ENCODE assay signal across 8 cellular contexts in the genomic region with DNA sequence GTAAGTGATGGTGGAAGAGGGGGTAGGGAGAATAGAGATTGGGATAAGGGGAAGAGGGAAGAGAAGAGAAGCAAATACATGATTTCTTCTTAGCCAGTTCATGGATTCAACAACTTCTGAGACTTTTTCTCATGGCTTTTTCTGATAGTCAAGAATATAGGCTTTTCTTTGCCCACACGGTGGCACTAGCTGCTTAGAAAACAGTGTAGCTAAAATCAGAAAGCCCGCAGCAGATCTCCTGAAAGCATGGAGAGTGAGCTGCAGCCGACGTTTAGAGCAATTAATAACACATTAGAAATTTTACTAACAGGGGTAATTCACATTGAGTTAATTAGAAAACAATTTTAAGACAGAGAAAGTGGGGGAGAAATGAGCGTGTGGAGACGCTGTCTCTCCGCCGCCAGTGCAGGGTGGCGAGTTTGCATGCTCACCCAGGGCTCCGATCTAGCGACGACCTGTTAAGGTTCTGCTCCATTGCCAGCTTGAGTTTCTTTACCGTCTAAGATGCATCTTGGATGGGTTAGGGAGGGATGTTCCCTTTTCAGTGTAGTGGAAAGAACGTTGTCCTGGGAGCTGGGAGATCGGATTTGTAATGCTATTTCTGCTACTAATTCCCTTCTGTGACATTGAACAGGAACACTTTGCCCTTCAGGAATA. TPM values are rescaled to one million over a fixed set of nuclear protein-coding genes. Genes with fewer than 3 reads are reported as not detected.
A peak's percentile ranks its signal among the peaks of the same experiment; 100 is the strongest.
DNase-seq lines count a peak whose midpoint lies in the region; ATAC-seq, FAIRE-seq and TF ChIP-seq lines count a peak whose summit lies in the region.

No MANE protein-coding gene starts in this region.

- FAIRE-seq in K562 (lab: Jason Lieb, UNC): no peak

- no peaks in the 10 kb centered on the region for H3K9me1 ChIP-seq in K562 (ENCODE audit: control insufficient read depth, insufficient read depth, low read length)

- H3K27ac Mint-ChIP-seq in CD4-positive, alpha-beta memory T cell: peak overlapping the region in 1 of 7 donors; percentile 4

- H3K36me3 Mint-ChIP-seq in CD4-positive, alpha-beta memory T cell: peaks cover 0 to 4% of the 10 kb centered on the region in 2 donors

- no peaks in the 10 kb centered on the region for H3K79me2 ChIP-seq in KMS-11 (ENCODE audit: insufficient read depth, low read depth)
- H3K79me2 ChIP-seq in K562 (ENCODE audit: control insufficient read depth, insufficient read depth, low read length): no peaks in the 10 kb centered on the region

- no peak for TF ChIP-seq POLR2A in K562 (conservative IDR thresholded peaks at IDR 0.05)

- CTCF ChIA-PET in CD4-positive, alpha-beta memory T cell (lab: Charles Lee; ENCODE audit: partially characterized antibody): interaction anchor here (0.8 to 9.8 kb wide), 17 partner anchors 9 to 183 kb away, joined by 3 to 259 read pairs (median 7); partner anchors contain the start of genes IFTAP and TRAF6
- CTCF ChIA-PET in K562 (lab: Yijun Ruan, JAX; ENCODE audit: low intra/inter-chr PET ratio): interaction anchor here (1.0 to 6.9 kb wide), 6 partner anchors 52 to 183 kb away, joined by 3 to 60 read pairs (median 9); no protein-coding TSS in a partner anchor

- DNase-seq in CD4-positive, alpha-beta memory T cell: peak; percentile 37 to 48 (median 38)
- DNase-seq in SHP77 treated with DMSO at 0.1 percent for 48 hours (lab: John Stamatoyannopoulos, UW) (peak; percentile 50), K562 (ENCODE audit: extremely low read depth in 1 of 4, low spot score in 3 of 4) (peak; percentile 18 to 61 (median 25)), hippocampal formation (lab: John Stamatoyannopoulos, UW) (peak; percentile 62 to 82), sciatic nerve (ENCODE audit: low spot score) (peak; percentile 63)

- peak; percentile 66 for ATAC-seq in GM19043 (IDR thresholded peaks at IDR 0.05; ENCODE audit: low read depth, unreplicated experiment)
- ATAC-seq in K562: peak; percentile 84
- ATAC-seq in sciatic nerve: peak; percentile 73
- ATAC-seq in GM19455 (IDR thresholded peaks at IDR 0.05; ENCODE audit: unreplicated experiment): no peak

- H4K20me1 ChIP-seq in KMS-11 (ENCODE audit: insufficient read depth): no peaks in the 10 kb centered on the region
- no peaks in the 10 kb centered on the region for H4K20me1 ChIP-seq in K562 (replicated peaks; ENCODE audit: control insufficient read depth, insufficient read depth, low read length)

- POLR2A ChIA-PET in CD4-positive, alpha-beta memory T cell (lab: Charles Lee; ENCODE audit: partially characterized antibody): interaction anchor here (1.5 kb wide), 1 partner anchor 183 kb away, joined by 7 read pairs; no protein-coding TSS in a partner anchor
- POLR2A ChIA-PET in K562 (lab: Yijun Ruan, JAX): interaction anchor here (0.7 to 1.2 kb wide), 2 partner anchors 53 to 59 kb away, joined by 3 to 4 read pairs; no protein-coding TSS in a partner anchor

- WGBS in K562 (ENCODE audit: insufficient coverage, low coverage, missing lambda C conversion rate): 28% methylated on average over 15 of the region's 15 CpGs

- H3K9ac ChIP-seq in KMS-11 (no peak overlapping the region), K562 (ENCODE audit: insufficient read depth in 1 of 2, low read depth in 2 of 2, low read length in 2 of 2) (no peak overlapping the region)

- H3K4me3 Mint-ChIP-seq in CD4-positive, alpha-beta memory T cell: peak overlapping the region; percentile 45 to 92 (median 80)

- H2AFZ ChIP-seq in KMS-11 (ENCODE audit: low read depth): no peak overlapping the region
- no peak overlapping the region for H2AFZ ChIP-seq in K562 (ENCODE audit: low read depth, low read length)

- TF ChIP-seq CTCF in KMS-11 (conservative IDR thresholded peaks at IDR 0.05; ENCODE audit: low read depth, low read length) (peak; percentile 83), K562 (IDR thresholded peaks at IDR 0.05 in 2 of 3, conservative IDR thresholded peaks at IDR 0.05 in 1 of 3; ENCODE audit: insufficient read depth in 2 of 3, low read depth in 1 of 3, low read length in 3 of 3) (peak; percentile 66 to 77 (median 68); a peak in 5 of 6 replicates)

- peaks cover 6 to 14% (median 7%) of the 10 kb centered on the region in 4 donors for H3K4me1 Mint-ChIP-seq in CD4-positive, alpha-beta memory T cell

- no peak for TF ChIP-seq EP300 in K562 (IDR thresholded peaks at IDR 0.05; ENCODE audit: low read length)

- peaks cover 7% of the 10 kb centered on the region for H3K27me3 ChIP-seq in CD4-positive, alpha-beta memory T cell (ENCODE audit: insufficient read depth, low read length)
- H3K27me3 ChIP-seq in KMS-11 (ENCODE audit: insufficient read depth, low read depth) (no peaks in the 10 kb centered on the region), K562 (ENCODE audit: control insufficient read depth in 2 of 2, insufficient read depth in 2 of 2, low read length in 2 of 2) (no peaks in the 10 kb centered on the region)

- H3K4me2 ChIP-seq in KMS-11 (no peak overlapping the region), K562 (ENCODE audit: insufficient read depth, low read length) (peak overlapping the region; percentile 5; the same call in 1 of the 2 replicates)

- BruUV-seq in K562 (replicated peaks; lab: Mats Ljungman, UMichigan): no TSS peak

- intact Hi-C loops in CD4-positive, alpha-beta memory T cell (cut with micrococcal nuclease): loop anchor here (1.0 kb wide), 2 partner anchors 109 to 183 kb away; no protein-coding TSS in a partner anchor
- intact Hi-C loops in K562 (cut with micrococcal nuclease): loop anchor here (1.0 kb wide), 3 partner anchors 58 to 183 kb away; no protein-coding TSS in a partner anchor
- intact Hi-C loops in sciatic nerve (cut with DNase I): loop anchor here (5.0 to 10.0 kb wide), 2 partner anchors 108 to 180 kb away; no protein-coding TSS in a partner anchor

- no peaks in the 10 kb centered on the region for H3K9me3 ChIP-seq in CD4-positive, alpha-beta memory T cell (ENCODE audit: control insufficient read depth in 1 of 2, low read length in 2 of 2)
- 0 out of 2 replicates have a peak, but pooled peaks cover 1% of the 10 kb centered on the region for H3K9me3 ChIP-seq in K562 (replicated peaks; ENCODE audit: control insufficient read depth, insufficient read depth, low read depth, low read length)

- H3K9me3 Mint-ChIP-seq in CD4-positive, alpha-beta memory T cell: peaks cover 0 to 8% (median 5%) of the 10 kb centered on the region in 8 donors

- in situ Hi-C loops in K562 (cut with MboI): loop anchor here (5.0 kb wide), 1 partner anchor 183 kb away; no protein-coding TSS in a partner anchor

- no peaks in the 10 kb centered on the region for H3K4me1 ChIP-seq in CD4-positive, alpha-beta memory T cell (ENCODE audit: insufficient read depth, low read length)
- H3K4me1 ChIP-seq in KMS-11 (ENCODE audit: low read depth, poor library complexity, severe bottlenecking) (no peaks in the 10 kb centered on the region), K562 (replicated peaks in 1 of 2; ENCODE audit: control insufficient read depth in 2 of 2, insufficient read depth in 2 of 2, low read length in 2 of 2) (peaks cover 3 to 7% of the 10 kb centered on the region in 2 experiments; a peak in 3 of 5 replicates)

- H3K27ac ChIP-seq in CD4-positive, alpha-beta memory T cell (ENCODE audit: low read depth, low read length): no peak overlapping the region
- H3K27ac ChIP-seq in KMS-11 (no peak overlapping the region), K562 (ENCODE audit: extremely low read depth, low read depth, low read length) (no peak overlapping the region)

- H3K27me3 Mint-ChIP-seq in CD4-positive, alpha-beta memory T cell: peaks cover 18 to 24% of the 10 kb centered on the region in 2 donors

- H3K36me3 ChIP-seq in CD4-positive, alpha-beta memory T cell (ENCODE audit: insufficient read depth, low read length): no peaks in the 10 kb centered on the region
- H3K36me3 ChIP-seq in KMS-11 (ENCODE audit: insufficient read depth) (no peaks in the 10 kb centered on the region), K562 (ENCODE audit: control insufficient read depth, insufficient read depth, low read length) (no peaks in the 10 kb centered on the region)

- peak; percentile 85 to 94 for TF ChIP-seq RAD21 in K562 (CRISPR knock-in tag; conservative IDR thresholded peaks at IDR 0.05 in 1 of 2, IDR thresholded peaks at IDR 0.05 in 1 of 2)

- H3K4me3 ChIP-seq in CD4-positive, alpha-beta memory T cell (ENCODE audit: low read length in 2 of 2): no peak overlapping the region
- H3K4me3 ChIP-seq in KMS-11 (IDR thresholded peaks at IDR 0.05; ENCODE audit: insufficient read depth, low read depth, low read length) (no peak overlapping the region), K562 (no peak overlapping the region)

RNA-seq across cellular contexts. Expression of gene RAG1, which starts 3.3 kb away (rescaled TPM):
- total RNA-seq in CD4-positive, alpha-beta memory T cell: 1 to 10 TPM in 1 of 2 experiments, under 1 TPM in 1; 0.73 to 1.0 TPM
- under 1 TPM in 1 of 2 donors, not detected in 1; 0.38 TPM for polyA plus RNA-seq in CD4-positive, alpha-beta memory T cell
- total RNA-seq in K562 (2011; cell fraction: chromatin; rRNA removed; ENCODE audit: low replicate concordance): 1.8 and 6.2 TPM in 2 replicates
- total RNA-seq in K562 (2011; cell fraction: nucleolus; rRNA removed): 0.83 and 2.0 TPM in 2 replicates
- 2.6 and 6.9 TPM in 2 replicates for total RNA-seq in K562 (2011; cell fraction: nucleoplasm; rRNA removed)
- total RNA-seq in K562 (2014; rRNA removed) (1.8 and 2.0 TPM in 2 replicates), K562 (2014; rRNA removed; fragmentation: Illumina TruSeq; extraction: Trizol) (2.5 and 2.8 TPM in 2 replicates), K562 (2015; rRNA removed; fragmentation: Illumina TruSeq; extraction: Trizol) (1.5 and 1.7 TPM in 2 replicates), K562 (2021) (1.6 and 2.1 TPM in 2 replicates), sciatic nerve (0.67 TPM)
- polyA plus RNA-seq in K562 (2011; rRNA removed) (0.93 and 1.7 TPM in 2 replicates), K562 (2014; fragmentation: Illumina TruSeq; extraction: Trizol) (2.0 and 2.2 TPM in 2 replicates), K562 (2014; fragmentation: Nextera tagmentation; extraction: Ambion mirVana) (under 1 TPM; 0.49 to 0.89 TPM), K562 (2014; rRNA removed) (1.4 and 1.5 TPM in 2 replicates)
- polyA plus RNA-seq in K562 (2011; cell fraction: cytosol; rRNA removed): 0.27 and 0.40 TPM in 2 replicates
- 1.9 and 2.4 TPM in 2 replicates for polyA plus RNA-seq in K562 (2011; cell fraction: nucleus; rRNA removed)
- 1.7 and 2.8 TPM in 2 replicates for polyA plus RNA-seq in K562 (2012)
- 1.3 and 1.9 TPM in 2 replicates for polyA minus RNA-seq in K562 (2011; rRNA and poly(A)+ RNA removed)
- 1.3 TPM in 2 replicates for polyA minus RNA-seq in K562 (2011; cell fraction: cytosol; rRNA and poly(A)+ RNA removed)
- polyA minus RNA-seq in K562 (2011; cell fraction: nucleus; rRNA and poly(A)+ RNA removed): 1.1 and 1.2 TPM in 2 replicates

RNA-seq across cellular contexts. Expression of gene IFTAP, which starts 29.8 kb away (rescaled TPM):
- 1 to 10 TPM in 1 of 2 experiments, under 1 TPM in 1; 0.94 to 1.9 TPM for total RNA-seq in CD4-positive, alpha-beta memory T cell
- 1 to 10 TPM; 3.9 to 6.6 TPM for polyA plus RNA-seq in CD4-positive, alpha-beta memory T cell
- total RNA-seq in K562 (2011; cell fraction: chromatin; rRNA removed; ENCODE audit: low replicate concordance): 0.32 and 3.1 TPM in 2 replicates
- 0.50 and 1.3 TPM in 2 replicates for total RNA-seq in K562 (2011; cell fraction: nucleolus; rRNA removed)
- total RNA-seq in K562 (2011; cell fraction: nucleoplasm; rRNA removed): 2.7 and 3.0 TPM in 2 replicates
- 10.4 and 10.7 TPM in 2 replicates for total RNA-seq in K562 (2014; rRNA removed)
- total RNA-seq in K562 (2014; rRNA removed; fragmentation: Illumina TruSeq; extraction: Trizol): 20.1 and 21.4 TPM in 2 replicates
- total RNA-seq in K562 (2015; rRNA removed; fragmentation: Illumina TruSeq; extraction: Trizol): 15.0 and 17.0 TPM in 2 replicates
- total RNA-seq in K562 (2021): 9.2 and 9.8 TPM in 2 replicates
- 4.4 and 12.2 TPM in 2 replicates for polyA plus RNA-seq in K562 (2011; rRNA removed)
- 2.3 and 3.1 TPM in 2 replicates for polyA plus RNA-seq in K562 (2011; cell fraction: cytosol; rRNA removed)
- polyA plus RNA-seq in K562 (2011; cell fraction: nucleus; rRNA removed): 1.2 and 1.3 TPM in 2 replicates
- 19.5 and 26.7 TPM in 2 replicates for polyA plus RNA-seq in K562 (2012)
- 20.6 and 30.0 TPM in 2 replicates for polyA plus RNA-seq in K562 (2014; fragmentation: Illumina TruSeq; extraction: Trizol)
- 10 to 100 TPM; 18.1 to 22.4 TPM for polyA plus RNA-seq in K562 (2014; fragmentation: Nextera tagmentation; extraction: Ambion mirVana)
- 17.0 and 23.1 TPM in 2 replicates for polyA plus RNA-seq in K562 (2014; rRNA removed)
- polyA minus RNA-seq in K562 (2011; rRNA and poly(A)+ RNA removed): 3.6 and 5.0 TPM in 2 replicates
- polyA minus RNA-seq in K562 (2011; cell fraction: cytosol; rRNA and poly(A)+ RNA removed): 1.7 TPM in 1 of 2 replicates, not detected in the other
- 2.1 and 3.4 TPM in 2 replicates for polyA minus RNA-seq in K562 (2011; cell fraction: nucleus; rRNA and poly(A)+ RNA removed)
- 21.0 TPM for total RNA-seq in sciatic nerve

RNA-seq across cellular contexts. Expression of gene RAG2, which starts 33.5 kb away (rescaled TPM):
- not detected for total RNA-seq in CD4-positive, alpha-beta memory T cell
- not detected for polyA plus RNA-seq in CD4-positive, alpha-beta memory T cell
- total RNA-seq in K562 (2011; cell fraction: chromatin; rRNA removed; ENCODE audit: low replicate concordance): not detected in 2 replicates
- total RNA-seq in K562 (2011; cell fraction: nucleolus; rRNA removed): not detected in 2 replicates
- total RNA-seq in K562 (2011; cell fraction: nucleoplasm; rRNA removed): not detected in 2 replicates
- total RNA-seq in K562 (2014; rRNA removed) (0.04 and 2.7 TPM in 2 replicates), K562 (2014; rRNA removed; fragmentation: Illumina TruSeq; extraction: Trizol) (0.07 and 0.16 TPM in 2 replicates), K562 (2015; rRNA removed; fragmentation: Illumina TruSeq; extraction: Trizol) (0.53 and 0.72 TPM in 2 replicates), K562 (2021) (not detected in 2 replicates), sciatic nerve (not detected)
- polyA plus RNA-seq in K562 (2011; rRNA removed) (not detected in 2 replicates), K562 (2014; fragmentation: Illumina TruSeq; extraction: Trizol) (0.06 and 0.08 TPM in 2 replicates), K562 (2014; fragmentation: Nextera tagmentation; extraction: Ambion mirVana) (under 1 TPM; 0.24 to 0.28 TPM), K562 (2014; rRNA removed) (0.89 TPM in 1 of 2 replicates, not detected in the other)
- polyA plus RNA-seq in K562 (2011; cell fraction: cytosol; rRNA removed): not detected in 2 replicates
- polyA plus RNA-seq in K562 (2011; cell fraction: nucleus; rRNA removed): not detected in 2 replicates
- 0.34 and 0.42 TPM in 2 replicates for polyA plus RNA-seq in K562 (2012)
- polyA minus RNA-seq in K562 (2011; rRNA and poly(A)+ RNA removed): not detected in 2 replicates
- not detected in 2 replicates for polyA minus RNA-seq in K562 (2011; cell fraction: cytosol; rRNA and poly(A)+ RNA removed)
- not detected in 2 replicates for polyA minus RNA-seq in K562 (2011; cell fraction: nucleus; rRNA and poly(A)+ RNA removed)

RNA-seq across cellular contexts. Expression of gene TRAF6, which starts 54.4 kb away (rescaled TPM):
- total RNA-seq in CD4-positive, alpha-beta memory T cell: 10 to 100 TPM; 22.0 to 23.7 TPM
- polyA plus RNA-seq in CD4-positive, alpha-beta memory T cell: 10 to 100 TPM; 10.3 to 12.2 TPM
- 12.5 and 26.3 TPM in 2 replicates for total RNA-seq in K562 (2011; cell fraction: chromatin; rRNA removed; ENCODE audit: low replicate concordance)
- 6.8 and 9.1 TPM in 2 replicates for total RNA-seq in K562 (2011; cell fraction: nucleolus; rRNA removed)
- 14.2 and 23.3 TPM in 2 replicates for total RNA-seq in K562 (2011; cell fraction: nucleoplasm; rRNA removed)
- total RNA-seq in K562 (2014; rRNA removed) (5.0 and 6.4 TPM in 2 replicates), K562 (2014; rRNA removed; fragmentation: Illumina TruSeq; extraction: Trizol) (8.2 and 11.6 TPM in 2 replicates), K562 (2015; rRNA removed; fragmentation: Illumina TruSeq; extraction: Trizol) (8.0 and 8.3 TPM in 2 replicates), K562 (2021) (9.2 and 10.0 TPM in 2 replicates), sciatic nerve (16.6 TPM)
- polyA plus RNA-seq in K562 (2011; rRNA removed) (10.6 and 13.1 TPM in 2 replicates), K562 (2014; fragmentation: Illumina TruSeq; extraction: Trizol) (8.4 and 9.3 TPM in 2 replicates), K562 (2014; fragmentation: Nextera tagmentation; extraction: Ambion mirVana) (1 to 10 TPM; 2.0 to 4.2 TPM), K562 (2014; rRNA removed) (4.4 and 5.4 TPM in 2 replicates)
- polyA plus RNA-seq in K562 (2011; cell fraction: cytosol; rRNA removed): 5.3 and 7.6 TPM in 2 replicates
- polyA plus RNA-seq in K562 (2011; cell fraction: nucleus; rRNA removed): 16.0 and 17.9 TPM in 2 replicates
- 5.4 and 6.9 TPM in 2 replicates for polyA plus RNA-seq in K562 (2012)
- polyA minus RNA-seq in K562 (2011; rRNA and poly(A)+ RNA removed): 16.6 and 17.1 TPM in 2 replicates
- polyA minus RNA-seq in K562 (2011; cell fraction: cytosol; rRNA and poly(A)+ RNA removed): 7.3 and 10.0 TPM in 2 replicates
- 8.8 and 16.6 TPM in 2 replicates for polyA minus RNA-seq in K562 (2011; cell fraction: nucleus; rRNA and poly(A)+ RNA removed)
